Comparison of ENCODE assay signal across 24 cellular contexts in genomic region chr6:142954844-142955243, GRCh38. TPM values are rescaled to one million over a fixed set of nuclear protein-coding genes. Genes with fewer than 3 reads are reported as not detected.
DNase-seq lines count a peak whose midpoint lies in the region; ATAC-seq and TF ChIP-seq lines count a peak whose summit lies in the region.
"Had no signal": no experiment of that assay in that cellular context is flagged by ENCODE, and none has a peak within 500 bp of the region (broad histone marks: within the 10 kb centered on the region; RNA-seq: fewer than 3 reads in every experiment).

No MANE protein-coding gene starts in this region.

- intact Hi-C loops in OCI-LY7 (cut with micrococcal nuclease; ENCODE audit: unreplicated experiment): loop anchor here (5.0 kb wide), 1 partner anchor 208 kb away; no protein-coding TSS in a partner anchor
- intact Hi-C loops in sciatic nerve (cut with DNase I): no loop called here
- intact Hi-C loops in activated CD4-positive, alpha-beta T cell treated with anti-CD3 and anti-CD28 coated beads for 36 hours (cut with DNase I, micrococcal nuclease): no loop called here

- H3K4me3 ChIP-seq in OCI-LY7 (ENCODE audit: low read depth, low read length, poor library complexity, severe bottlenecking) (no peak overlapping the region), gastroesophageal sphincter (no peak overlapping the region)
- H3K4me3 ChIP-seq: lung, spleen, thyroid gland had no signal

- H3K27ac Mint-ChIP-seq in activated CD4-positive, alpha-beta T cell treated with anti-CD3 and anti-CD28 coated beads for 36 hours: no peak overlapping the region
- H3K27ac Mint-ChIP-seq: CD8-positive, alpha-beta memory T cell; endodermal cell; stimulated activated naive CD8-positive, alpha-beta T cell treated with anti-CD3 and anti-CD28 coated beads, Interleukin-15, Interleukin-2, amounts not matched to agents 100 ng/mL and 50 ng/mL, for 24 hours had no signal

- H3K9me3 Mint-ChIP-seq in activated CD4-positive, alpha-beta T cell treated with anti-CD3 and anti-CD28 coated beads for 36 hours (ENCODE audit: low read depth): no peaks in the 10 kb centered on the region
- H3K9me3 Mint-ChIP-seq: CD8-positive, alpha-beta memory T cell; endodermal cell; stimulated activated naive CD8-positive, alpha-beta T cell treated with anti-CD3 and anti-CD28 coated beads, Interleukin-15, Interleukin-2, amounts not matched to agents 100 ng/mL and 50 ng/mL, for 24 hours had no signal

- H3K9me2 ChIP-seq in OCI-LY7 (ENCODE audit: insufficient read depth, low read length): no peaks in the 10 kb centered on the region

- H3K4me1 ChIP-seq in OCI-LY7 (ENCODE audit: insufficient read depth, low read length, poor library complexity, severe bottlenecking): peaks cover 25% of the 10 kb centered on the region
- no peaks in the 10 kb centered on the region for H3K4me1 ChIP-seq in gastroesophageal sphincter
- H3K4me1 ChIP-seq: thyroid gland had no signal

- no peaks in the 10 kb centered on the region; the same call in 1 of the 2 replicates for H3K79me2 ChIP-seq in OCI-LY7 (ENCODE audit: insufficient read depth, low read depth, low read length)

- TF ChIP-seq CTCF in OCI-LY7 (conservative IDR thresholded peaks at IDR 0.05; ENCODE audit: low read length): no peak
- no peak for TF ChIP-seq CTCF in gastroesophageal sphincter (IDR thresholded peaks at IDR 0.05)

- no TSS peak for BruUV-seq in OCI-LY7 (replicated peaks; lab: Mats Ljungman, UMichigan)

- no peak overlapping the region for H2AFZ ChIP-seq in OCI-LY7 (ENCODE audit: low read length)

- H3K36me3 Mint-ChIP-seq in activated CD4-positive, alpha-beta T cell treated with anti-CD3 and anti-CD28 coated beads for 36 hours (ENCODE audit: low read depth): peaks cover 3% of the 10 kb centered on the region
- H3K36me3 Mint-ChIP-seq: CD8-positive, alpha-beta memory T cell had no signal

- H4K20me1 ChIP-seq in OCI-LY7 (ENCODE audit: insufficient read depth, low read length): no peaks in the 10 kb centered on the region; the same call in 1 of the 2 replicates

- no peak for TF ChIP-seq EP300 in gastroesophageal sphincter (IDR thresholded peaks at IDR 0.05)

- no peak for TF ChIP-seq POLR2A in gastroesophageal sphincter (IDR thresholded peaks at IDR 0.05)

- 81 to 91% methylated on average over 2 of the region's 2 CpGs for WGBS in gastroesophageal sphincter (ENCODE audit: low coverage in 1 of 2), 2 donors

- POLR2A ChIA-PET in OCI-LY7 (lab: Charles Lee): no interaction called here
- POLR2A ChIA-PET in activated CD4-positive, alpha-beta T cell treated with anti-CD3 and anti-CD28 coated beads for 36 hours (lab: Charles Lee): no interaction called here

- H3K27ac ChIP-seq in OCI-LY7 (ENCODE audit: low read depth, low read length, poor library complexity, severe bottlenecking): no peak overlapping the region
- no peak overlapping the region for H3K27ac ChIP-seq in gastroesophageal sphincter
- H3K27ac ChIP-seq: neutrophil, spleen, thyroid gland had no signal

- H3K9me3 ChIP-seq in OCI-LY7 (ENCODE audit: low read length): no peaks in the 10 kb centered on the region
- no peaks in the 10 kb centered on the region for H3K9me3 ChIP-seq in gastroesophageal sphincter
- H3K9me3 ChIP-seq: neutrophil, spleen, thyroid gland had no signal

- H3K36me3 ChIP-seq in OCI-LY7 (ENCODE audit: insufficient read depth, low read length) (no peaks in the 10 kb centered on the region), gastroesophageal sphincter (no peaks in the 10 kb centered on the region)
- H3K36me3 ChIP-seq: neutrophil, spleen, thyroid gland had no signal

- ATAC-seq in GM18868 (IDR thresholded peaks at IDR 0.05; ENCODE audit: unreplicated experiment): peak; percentile 31
- ATAC-seq in HG02885 (IDR thresholded peaks at IDR 0.05; ENCODE audit: poor library complexity, unreplicated experiment): peak; percentile 36
- peak; percentile 39 for ATAC-seq in sciatic nerve
- no peak for ATAC-seq in GM18502 (IDR thresholded peaks at IDR 0.05; ENCODE audit: poor library complexity, unreplicated experiment)
- ATAC-seq in activated CD4-positive, alpha-beta T cell treated with anti-CD3 and anti-CD28 coated beads for 36 hours: no peak
- no peak for ATAC-seq in gastroesophageal sphincter

- H3K27me3 ChIP-seq in gastroesophageal sphincter: no peaks in the 10 kb centered on the region
- H3K27me3 ChIP-seq: spleen, thyroid gland had no signal

- no peak overlapping the region for H3K4me3 Mint-ChIP-seq in activated CD4-positive, alpha-beta T cell treated with anti-CD3 and anti-CD28 coated beads for 36 hours
- H3K4me3 Mint-ChIP-seq: CD8-positive, alpha-beta memory T cell; endodermal cell; stimulated activated naive CD8-positive, alpha-beta T cell treated with anti-CD3 and anti-CD28 coated beads, Interleukin-15, Interleukin-2, amounts not matched to agents 100 ng/mL and 50 ng/mL, for 24 hours had no signal

- H3K4me2 ChIP-seq in OCI-LY7 (ENCODE audit: low read length): 0 out of 2 replicates have a peak overlapping the region, but pooled peaks have one; percentile 1

- DNase-seq in OCI-LY7 (ENCODE audit: low spot score) (no peak), sciatic nerve (ENCODE audit: low spot score) (no peak), NCI-H128 (lab: John Stamatoyannopoulos, UW; ENCODE audit: unreplicated experiment) (no peak)
- no peak for DNase-seq in activated CD4-positive, alpha-beta T cell treated with anti-CD3 and anti-CD28 coated beads for 36 hours
- DNase-seq: activated naive CD4-positive, alpha-beta T cell treated with anti-CD3 and anti-CD28 coated beads, Interleukin-2, amount 50 U/mL, for 16 hours; activated T-cell treated with anti-CD3 and anti-CD28 coated beads, Interleukin-2, amount 50 U/mL, for 48 hours; CD8-positive, alpha-beta memory T cell; cortex of kidney; endodermal cell; GDM1; H7; islet precursor cell; KBM-7; NCI-H2081; spleen; stimulated activated CD4-positive, alpha-beta T cell treated with anti-CD3 and anti-CD28 coated beads, Interleukin-4, amount 100 ng/mL, for 1 hour; thyroid gland had no signal

- CTCF ChIA-PET in OCI-LY7 (lab: Charles Lee; ENCODE audit: unreplicated experiment): no interaction called here
- CTCF ChIA-PET in activated CD4-positive, alpha-beta T cell treated with anti-CD3 and anti-CD28 coated beads for 36 hours (lab: Charles Lee): no interaction called here

- peaks cover 18% of the 10 kb centered on the region for H3K4me1 Mint-ChIP-seq in activated CD4-positive, alpha-beta T cell treated with anti-CD3 and anti-CD28 coated beads for 36 hours

- no peaks in the 10 kb centered on the region for H3K27me3 Mint-ChIP-seq in activated CD4-positive, alpha-beta T cell treated with anti-CD3 and anti-CD28 coated beads for 36 hours
- H3K27me3 Mint-ChIP-seq: stimulated activated naive CD8-positive, alpha-beta T cell treated with anti-CD3 and anti-CD28 coated beads, Interleukin-15, Interleukin-2, amounts not matched to agents 100 ng/mL and 50 ng/mL, for 24 hours had no signal

RNA-seq across cellular contexts. Expression of gene HIVEP2, which starts 9.9 kb away (rescaled TPM):
- 16.9 and 24.6 TPM in 2 replicates for total RNA-seq in OCI-LY7 (2014; rRNA removed; shearing (Covaris generic))
- total RNA-seq in OCI-LY7 (2022) (18.8 and 21.9 TPM in 2 replicates), sciatic nerve (32.0 TPM), gastroesophageal sphincter (10 to 100 TPM; 17.1 to 28.1 (median 24.9) TPM)
- total RNA-seq in activated CD4-positive, alpha-beta T cell treated with anti-CD3 and anti-CD28 coated beads for 36 hours: 10 to 100 TPM; 30.7 to 33.6 TPM

Comparison
In these comparisons a context has a peak if more than half of its experiments do, and no peak if none do; other contexts are left out.
1. ATAC-seq: peak in GM18868 (single experiment), HG02885 (single experiment) and sciatic nerve (single experiment); none in GM18502 (single experiment), activated CD4-positive, alpha-beta T cell treated with anti-CD3 and anti-CD28 coated beads for 36 hours (single experiment) and gastroesophageal sphincter (single experiment).